ENCODE assay signal across 1 cellular context in the genomic region with DNA sequence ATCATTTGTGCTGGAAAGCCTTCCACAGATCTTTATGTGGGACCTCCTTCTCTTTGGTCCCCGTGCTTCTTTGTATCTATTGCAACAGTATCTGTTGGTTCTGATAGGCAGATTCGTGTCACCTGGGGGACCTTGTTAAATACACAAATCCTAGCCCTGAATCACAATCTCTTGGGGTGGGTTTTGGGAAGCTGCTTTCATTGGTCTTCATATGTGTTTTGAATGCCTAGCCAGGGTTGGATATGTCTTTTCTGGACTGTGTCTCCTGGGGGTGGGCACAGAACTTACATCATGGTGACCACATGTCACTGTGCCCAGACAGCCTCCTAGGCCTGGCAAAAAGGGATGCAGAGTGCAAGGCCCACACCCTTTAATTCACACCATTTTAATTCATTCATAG.
TF ChIP-seq lines count a peak whose summit lies in the region.

No MANE protein-coding gene starts in this region.

TF ChIP-seq in IMR-90, 13 proteins besides CTCF, POLR2A, EP300 and RAD21:
- TF ChIP-seq RCOR1 (IDR thresholded peaks at IDR 0.05; ENCODE audit: insufficient replicate concordance, low read length) (no peak), SMC3 (IDR thresholded peaks at IDR 0.05; ENCODE audit: low read depth, low read length) (no peak), CHD1 (IDR thresholded peaks at IDR 0.05; ENCODE audit: low read depth, low read length) (no peak), MAFK (IDR thresholded peaks at IDR 0.05; ENCODE audit: low read depth, low read length) (no peak), BHLHE40 (IDR thresholded peaks at IDR 0.05; ENCODE audit: low read depth, low read length) (no peak), FOS (IDR thresholded peaks at IDR 0.05; ENCODE audit: low read depth, low read length) (no peak), RFX5 (IDR thresholded peaks at IDR 0.05; ENCODE audit: low read depth, low read length) (no peak), NFE2L2 (IDR thresholded peaks at IDR 0.05; ENCODE audit: low read depth, low read length) (no peak)
